28 cellular contexts compared by ENCODE assay signal in the genomic region with DNA sequence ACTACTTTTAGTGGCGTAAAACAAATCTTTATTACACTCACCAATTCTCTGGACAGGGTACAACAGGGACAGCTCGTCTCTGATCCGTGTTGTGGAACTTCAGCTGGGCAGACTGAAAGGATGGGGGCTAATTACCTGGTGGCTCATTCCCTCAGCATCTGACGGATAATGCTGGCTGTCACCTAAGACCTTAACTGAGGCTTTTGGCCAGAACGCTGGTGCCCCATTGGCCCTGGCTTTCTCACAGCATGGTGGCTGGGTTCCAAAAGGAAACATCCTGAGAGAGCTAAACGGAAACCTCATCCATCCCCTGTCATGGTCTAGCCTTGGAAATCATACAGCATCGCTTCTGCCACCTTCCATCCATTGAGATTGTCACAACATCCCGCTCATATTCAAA.
DNase-seq lines count a peak whose midpoint lies in the region; ATAC-seq, FAIRE-seq and TF ChIP-seq lines count a peak whose summit lies in the region.
"Had no signal": no experiment of that assay in that cellular context is flagged by ENCODE, and none has a peak within 500 bp of the region (broad histone marks: within the 10 kb centered on the region; RNA-seq: fewer than 3 reads in every experiment).

No MANE protein-coding gene starts in this region.

- no peak overlapping the region for H3K14ac ChIP-seq in trophoblast cell (ENCODE audit: low read length)

- H3K23ac ChIP-seq in trophoblast cell (ENCODE audit: low read length), result no peak overlapping the region

- H4K91ac ChIP-seq in trophoblast cell (ENCODE audit: low read depth, low read length), result no peak overlapping the region

- H4K12ac ChIP-seq in trophoblast cell (ENCODE audit: low read depth, low read length), result no peak overlapping the region

- H3K27me3 ChIP-seq in GM23338 (ENCODE audit: insufficient read depth) (no peaks in the 10 kb centered on the region), gastroesophageal sphincter (no peaks in the 10 kb centered on the region), trophoblast cell (ENCODE audit: insufficient read depth, low read length) (no peaks in the 10 kb centered on the region)
- H3K27me3 ChIP-seq: body of pancreas, uterus had no signal

- TF ChIP-seq POLR2A in gastroesophageal sphincter (IDR thresholded peaks at IDR 0.05), result no peak

- H3K9ac ChIP-seq in trophoblast cell (ENCODE audit: low read length), result no peak overlapping the region
- no peak overlapping the region for H3K9ac ChIP-seq in kidney (ENCODE audit: low read length in 2 of 2)

- peaks cover 88% of the 10 kb centered on the region for H3K79me2 ChIP-seq in GM23338 (replicated peaks; ENCODE audit: insufficient read depth)
- H3K79me2 ChIP-seq in trophoblast cell (ENCODE audit: control insufficient read depth, insufficient read depth, low read length, poor library complexity), result peaks cover 5% of the 10 kb centered on the region

- intact Hi-C loops in kidney (cut with DNase I), result no loop called here

- CTCF ChIA-PET in WTC11 (lab: Charles Lee) (interaction anchor here (0.6 to 1.3 kb wide), 2 partner anchors 20 to 244 kb away, joined by 3 read pairs; no protein-coding TSS in a partner anchor), HEK293T (lab: Yijun Ruan, JAX) (no interaction called here)

- H2BK120ac ChIP-seq in trophoblast cell (ENCODE audit: insufficient read depth, low read length, poor library complexity), result no peak overlapping the region

- no peak overlapping the region for H3K18ac ChIP-seq in trophoblast cell (ENCODE audit: low read length)

- H4K8ac ChIP-seq in trophoblast cell (ENCODE audit: low read depth, low read length), result no peak overlapping the region

- H3K36me3 Mint-ChIP-seq in GM23338 (ENCODE audit: low read depth) (peaks cover 22% of the 10 kb centered on the region), WTC11 (peaks cover 5% of the 10 kb centered on the region)
- H3K36me3 Mint-ChIP-seq: CD8-positive, alpha-beta T cell had no signal

- H3K27ac ChIP-seq in GM23338 (ENCODE audit: low read depth) (peak overlapping the region; percentile 85), gastroesophageal sphincter (peak overlapping the region in 3 of 4 donors; percentile 39 to 72 (median 59)), trophoblast cell (ENCODE audit: low read depth, low read length) (no peak overlapping the region), kidney (ENCODE audit: low read depth in 2 of 2, low read length in 2 of 2) (no peak overlapping the region)
- H3K27ac ChIP-seq: A549, psoas muscle, WERI-Rb-1 had no signal

- H3K27ac Mint-ChIP-seq in GM23338 (peak overlapping the region; percentile 76; the same call in 1 of the 2 replicates), WTC11 (peak overlapping the region; percentile 98)
- H3K27ac Mint-ChIP-seq: activated CD4-positive, alpha-beta T cell treated with anti-CD3 and anti-CD28 coated beads, Interleukin-2, amount 10 ng/mL, durations not matched to agents 7 days and 5 days; B cell; CD8-positive, alpha-beta T cell had no signal

- H3K9me3 ChIP-seq in gastroesophageal sphincter (no peaks in the 10 kb centered on the region), trophoblast cell (ENCODE audit: insufficient read depth, low read depth, low read length) (no peaks in the 10 kb centered on the region), kidney (ENCODE audit: control insufficient read depth in 1 of 2, low read length in 2 of 2) (no peaks in the 10 kb centered on the region)
- H3K9me3 ChIP-seq: A549, body of pancreas, psoas muscle, thoracic aorta, uterus had no signal

- POLR2A ChIA-PET in WTC11 (lab: Charles Lee) (interaction anchor here (1.1 kb wide), 1 partner anchor 88 kb away, joined by 3 read pairs; no protein-coding TSS in a partner anchor), HEK293T (lab: Yijun Ruan, JAX) (no interaction called here)

- H3K79me1 ChIP-seq in trophoblast cell (ENCODE audit: low read length), result peaks cover 6% of the 10 kb centered on the region

- peak overlapping the region; percentile 8 for H3K4ac ChIP-seq in trophoblast cell (ENCODE audit: low read depth, low read length)

- 80 to 89% methylated on average over 1 to 5 of the region's 8 CpGs for WGBS in gastroesophageal sphincter (ENCODE audit: low coverage in 1 of 2), 2 donors
- WGBS in trophoblast cell (ENCODE audit: extremely low coverage, insufficient coverage, insufficient read length), result no CpG with 5 or more reads among the region's 8 CpGs

- no peak overlapping the region for H2BK12ac ChIP-seq in trophoblast cell (ENCODE audit: low read length)

- H3K4me1 Mint-ChIP-seq in GM23338, result peaks cover 52% of the 10 kb centered on the region
- H3K4me1 Mint-ChIP-seq in WTC11, result peaks cover 70% of the 10 kb centered on the region
- H3K4me1 Mint-ChIP-seq: activated CD4-positive, alpha-beta T cell treated with anti-CD3 and anti-CD28 coated beads, Interleukin-2, amount 10 ng/mL, durations not matched to agents 7 days and 5 days; B cell had no signal

- ATAC-seq in GM23338 (no peak; the same call in 2 of the 3 replicates), WTC11 (no peak), gastroesophageal sphincter (peak; percentile 25), HG03439 (IDR thresholded peaks at IDR 0.05; ENCODE audit: unreplicated experiment) (no peak)
- ATAC-seq: A549; activated T-cell treated with anti-CD3 and anti-CD28 coated beads, Interleukin-2, amount 50 U/mL, for 4 hours; CD8-positive, alpha-beta T cell; HepG2; psoas muscle; stimulated activated naive CD8-positive, alpha-beta T cell treated with anti-CD3 and anti-CD28 coated beads, Interleukin-15, Interleukin-2, amounts not matched to agents 100 U/mL and 50 U/mL, for 24 hours had no signal

- H3K4me3 Mint-ChIP-seq in GM23338, result peak overlapping the region; percentile 26; the same call in 1 of the 3 replicates
- peak overlapping the region; percentile 33; the same call in 1 of the 2 replicates for H3K4me3 Mint-ChIP-seq in WTC11
- H3K4me3 Mint-ChIP-seq: activated CD4-positive, alpha-beta T cell treated with anti-CD3 and anti-CD28 coated beads, Interleukin-2, amount 10 ng/mL, durations not matched to agents 7 days and 5 days; activated T-cell treated with anti-CD3 and anti-CD28 coated beads, Interleukin-2, amount 50 U/mL, for 4 hours; B cell; CD8-positive, alpha-beta T cell had no signal

- FAIRE-seq in kidney (lab: Jason Lieb, UNC), result no peak
- FAIRE-seq: A549, HepG2 had no signal

- DNase-seq in GM23338 (ENCODE audit: low spot score), result no peak
- no peak for DNase-seq in WTC11 (ENCODE audit: low spot score)
- DNase-seq in trophoblast cell, result peak; percentile 50 to 69
- DNase-seq in HEK293T (ENCODE audit: extremely low spot score), result no peak
- no peak for DNase-seq in kidney
- no peak for DNase-seq in NCI-H1694 (lab: John Stamatoyannopoulos, UW)
- DNase-seq: activated CD4-positive, alpha-beta T cell treated with anti-CD3 and anti-CD28 coated beads, Interleukin-2, amount 10 ng/mL, durations not matched to agents 7 days and 5 days; activated T-cell treated with anti-CD3 and anti-CD28 coated beads, Interleukin-2, amount 50 U/mL, for 4 hours; body of pancreas; CD8-positive, alpha-beta T cell; head of caudate nucleus; NCI-H187; NCI-H524; NK-92 treated with Interleukin-12 subunit alpha and Interleukin-12 subunit beta, amount 100 ng/mL, for 24 hours; psoas muscle; SHP77; stimulated activated naive CD8-positive, alpha-beta T cell treated with anti-CD3 and anti-CD28 coated beads, Interleukin-15, Interleukin-2, amounts not matched to agents 100 U/mL and 50 U/mL, for 24 hours; SW 1271; T-helper 9 cell; WERI-Rb-1 had no signal

- H3K9me2 ChIP-seq in GM23338 (ENCODE audit: insufficient read depth), result no peaks in the 10 kb centered on the region

- H3K9me3 Mint-ChIP-seq in GM23338, result no peaks in the 10 kb centered on the region
- no peaks in the 10 kb centered on the region for H3K9me3 Mint-ChIP-seq in WTC11
- H3K9me3 Mint-ChIP-seq: activated CD4-positive, alpha-beta T cell treated with anti-CD3 and anti-CD28 coated beads, Interleukin-2, amount 10 ng/mL, durations not matched to agents 7 days and 5 days; activated T-cell treated with anti-CD3 and anti-CD28 coated beads, Interleukin-2, amount 50 U/mL, for 4 hours; CD8-positive, alpha-beta T cell had no signal

- H3K27me3 Mint-ChIP-seq in GM23338 (ENCODE audit: insufficient read depth, low read depth, poor library complexity) (no peaks in the 10 kb centered on the region), WTC11 (ENCODE audit: low read depth) (no peaks in the 10 kb centered on the region)
- H3K27me3 Mint-ChIP-seq: activated CD4-positive, alpha-beta T cell treated with anti-CD3 and anti-CD28 coated beads, Interleukin-2, amount 10 ng/mL, durations not matched to agents 7 days and 5 days had no signal

- H2AK5ac ChIP-seq in trophoblast cell (ENCODE audit: low read length), result no peak overlapping the region

- no peak overlapping the region for H3K4me3 ChIP-seq in GM23338
- H3K4me3 ChIP-seq in gastroesophageal sphincter, result no peak overlapping the region
- H3K4me3 ChIP-seq in trophoblast cell (ENCODE audit: low read depth, low read length), result no peak overlapping the region
- no peak overlapping the region for H3K4me3 ChIP-seq in kidney (ENCODE audit: low read length in 2 of 2)
- H3K4me3 ChIP-seq: A549, body of pancreas, lung, psoas muscle, thoracic aorta, uterus had no signal

- H3K36me3 ChIP-seq in GM23338 (ENCODE audit: insufficient read depth) (no peaks in the 10 kb centered on the region; the same call in 1 of the 2 replicates), gastroesophageal sphincter (no peaks in the 10 kb centered on the region), trophoblast cell (ENCODE audit: control insufficient read depth in 1 of 2, insufficient read depth in 2 of 2, low read length in 2 of 2) (peaks cover 6 to 9% of the 10 kb centered on the region in 2 experiments), kidney (ENCODE audit: control insufficient read depth in 1 of 2, insufficient read depth in 2 of 2, low read length in 2 of 2) (no peaks in the 10 kb centered on the region)
- H3K36me3 ChIP-seq: thoracic aorta, uterus, WERI-Rb-1 had no signal

- peaks cover 2% of the 10 kb centered on the region; the same call in 1 of the 2 replicates for H4K20me1 ChIP-seq in GM23338 (replicated peaks; ENCODE audit: insufficient read depth)

- TF ChIP-seq CTCF in GM23338 (conservative IDR thresholded peaks at IDR 0.05; ENCODE audit: low read depth in 2 of 2) (no peak), WTC11 (IDR thresholded peaks at IDR 0.05) (no peak), gastroesophageal sphincter (IDR thresholded peaks at IDR 0.05) (no peak), kidney (IDR thresholded peaks at IDR 0.05; ENCODE audit: borderline replicate concordance, extremely low read depth, insufficient read depth) (no peak)

- no peak overlapping the region for H2BK5ac ChIP-seq in trophoblast cell (ENCODE audit: low read depth, low read length, poor library complexity)

- H3F3A ChIP-seq in GM23338 (replicated peaks; ENCODE audit: low read depth), result no peaks in the 10 kb centered on the region

- H2AFZ ChIP-seq in GM23338 (no peak overlapping the region), trophoblast cell (ENCODE audit: insufficient read depth, low read length, poor library complexity) (no peak overlapping the region)

- H3K4me2 ChIP-seq in GM23338 (peak overlapping the region; percentile 67), trophoblast cell (ENCODE audit: low read length) (no peak overlapping the region)
- H3K4me2 ChIP-seq: A549 had no signal

- no peak for TF ChIP-seq EP300 in gastroesophageal sphincter (IDR thresholded peaks at IDR 0.05)

- H3K4me1 ChIP-seq in GM23338 (ENCODE audit: insufficient read depth) (peaks cover 59% of the 10 kb centered on the region), gastroesophageal sphincter (peaks cover 0 to 29% (median 0%) of the 10 kb centered on the region in 3 donors), trophoblast cell (ENCODE audit: control insufficient read depth in 1 of 2, insufficient read depth in 2 of 2, low read length in 2 of 2) (peaks cover 13 to 17% of the 10 kb centered on the region in 2 experiments), kidney (ENCODE audit: control insufficient read depth in 1 of 2, insufficient read depth in 1 of 2, low read depth in 1 of 2, low read length in 2 of 2) (peaks cover 10 to 12% of the 10 kb centered on the region in 2 donors)
- H3K4me1 ChIP-seq: psoas muscle had no signal

Comparison
In these comparisons a context has a peak if more than half of its experiments do, and no peak if none do; other contexts are left out.
1. DNase-seq: peak in trophoblast cell (2 of 2); none in GM23338 (single experiment), WTC11 (single experiment), HEK293T (single experiment), kidney (single experiment) and NCI-H1694 (single experiment).
2. H3K27ac ChIP-seq: peak in GM23338 (single experiment) and gastroesophageal sphincter (3 of 4); none in trophoblast cell (single experiment) and kidney (0 of 2).